ENCODE assay signal across 16 cellular contexts in the genomic region with DNA sequence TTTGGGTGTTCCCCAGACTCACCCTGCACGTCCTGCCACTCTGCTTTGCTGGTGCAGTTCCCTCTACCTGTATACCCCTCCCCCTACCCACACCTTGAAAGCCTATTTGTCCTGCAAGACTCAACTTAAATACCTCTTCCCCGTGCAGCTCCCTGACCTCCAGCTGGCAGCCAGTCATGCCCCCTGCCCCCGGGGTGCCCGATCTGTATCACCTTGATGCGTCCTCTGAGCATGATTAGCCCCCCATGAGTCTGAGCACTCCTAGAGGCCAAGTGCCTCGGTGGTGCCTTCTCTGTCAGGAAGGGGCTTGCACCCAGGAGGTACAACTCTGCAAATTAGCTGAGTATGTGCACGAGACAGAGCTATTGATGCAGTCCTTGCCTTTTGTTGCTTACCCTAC.
DNase-seq lines count a peak whose midpoint lies in the region; ATAC-seq, FAIRE-seq and TF ChIP-seq lines count a peak whose summit lies in the region.
"Had no signal": no experiment of that assay in that cellular context is flagged by ENCODE, and none has a peak within 500 bp of the region (broad histone marks: within the 10 kb centered on the region; RNA-seq: fewer than 3 reads in every experiment).

No MANE protein-coding gene starts in this region.

- H3K27me3 Mint-ChIP-seq in natural killer cell treated with Interleukin-12 subunit alpha and Interleukin-12 subunit beta and Interleukin-15 and Interleukin-18, amount 100 ng/mL, for 72 hours: no peaks in the 10 kb centered on the region
- no peaks in the 10 kb centered on the region for H3K27me3 Mint-ChIP-seq in natural killer cell (ENCODE audit: low read depth in 2 of 2)

- no peak overlapping the region for H3K27ac Mint-ChIP-seq in natural killer cell treated with Interleukin-12 subunit alpha and Interleukin-12 subunit beta and Interleukin-15 and Interleukin-18, amount 100 ng/mL, for 72 hours
- H3K27ac Mint-ChIP-seq in natural killer cell: no peak overlapping the region
- H3K27ac Mint-ChIP-seq: HFFc6 had no signal

- 88 to 89% methylated on average over 7 of the region's 7 CpGs for WGBS in heart right ventricle, 2 donors
- 88% methylated on average over 7 of the region's 7 CpGs for WGBS in esophagus muscularis mucosa

- H3K27me3 ChIP-seq in heart right ventricle: no peaks in the 10 kb centered on the region
- H3K27me3 ChIP-seq in esophagus muscularis mucosa: no peaks in the 10 kb centered on the region

- H3K27ac ChIP-seq in heart right ventricle (no peak overlapping the region), kidney (ENCODE audit: low read depth in 2 of 2, low read length in 2 of 2) (no peak overlapping the region), esophagus muscularis mucosa (replicated peaks in 1 of 4) (no peak overlapping the region)
- H3K27ac ChIP-seq: BLaER1 treated with 17β-estradiol and CSF1 and Interleukin-3, amounts not matched to agents 10 nM and 100 nM had no signal

- no peak overlapping the region for H3K4me3 ChIP-seq in heart right ventricle
- no peak overlapping the region for H3K4me3 ChIP-seq in kidney (ENCODE audit: low read length in 2 of 2)
- no peak overlapping the region for H3K4me3 ChIP-seq in esophagus muscularis mucosa
- H3K4me3 ChIP-seq: BLaER1 treated with 17β-estradiol and CSF1 and Interleukin-3, amounts not matched to agents 10 nM and 100 nM; HAP-1 had no signal

- peaks cover 0 to 85% (median 15%) of the 10 kb centered on the region in 9 donors for H3K36me3 ChIP-seq in heart right ventricle
- H3K36me3 ChIP-seq in kidney (ENCODE audit: control insufficient read depth in 1 of 2, insufficient read depth in 2 of 2, low read length in 2 of 2): no peaks in the 10 kb centered on the region
- peaks cover 9 to 84% (median 74%) of the 10 kb centered on the region in 4 donors for H3K36me3 ChIP-seq in esophagus muscularis mucosa
- H3K36me3 ChIP-seq: BLaER1 treated with 17β-estradiol and CSF1 and Interleukin-3, amounts not matched to agents 10 nM and 100 nM; HAP-1 had no signal

- no peak overlapping the region for H3K9ac ChIP-seq in kidney (ENCODE audit: low read length in 2 of 2)
- H3K9ac ChIP-seq: BLaER1 treated with 17β-estradiol and CSF1 and Interleukin-3, amounts not matched to agents 10 nM and 100 nM had no signal

- H3K36me3 Mint-ChIP-seq in natural killer cell treated with Interleukin-12 subunit alpha and Interleukin-12 subunit beta and Interleukin-15 and Interleukin-18, amount 100 ng/mL, for 72 hours: no peaks in the 10 kb centered on the region
- H3K36me3 Mint-ChIP-seq in natural killer cell: no peaks in the 10 kb centered on the region

- no peak for TF ChIP-seq CTCF in heart right ventricle (IDR thresholded peaks at IDR 0.05)
- TF ChIP-seq CTCF in natural killer cell (IDR thresholded peaks at IDR 0.05): no peak
- no peak for TF ChIP-seq CTCF in kidney (IDR thresholded peaks at IDR 0.05; ENCODE audit: borderline replicate concordance, extremely low read depth, insufficient read depth)
- TF ChIP-seq CTCF in esophagus muscularis mucosa (IDR thresholded peaks at IDR 0.05): no peak

- DNase-seq in Right ventricle myocardium inferior (ENCODE audit: missing footprints): peak; percentile 65
- no peak for DNase-seq in heart right ventricle
- peak; percentile 35 for DNase-seq in natural killer cell treated with Interleukin-12 subunit alpha and Interleukin-12 subunit beta and Interleukin-15 and Interleukin-18, amount 100 ng/mL, for 72 hours (ENCODE audit: low spot score)
- DNase-seq in natural killer cell: no peak
- peak; percentile 44 for DNase-seq in kidney
- no peak for DNase-seq in esophagus muscularis mucosa (ENCODE audit: extremely low spot score)
- DNase-seq in NCI-H1092 treated with DMSO at 0.1 percent for 48 hours (lab: John Stamatoyannopoulos, UW): no peak
- DNase-seq: ACHN; CD4-positive, CD25-positive, alpha-beta regulatory T cell; DMS53; GF-D8; HFFc6 had no signal

- intact Hi-C loops in Right ventricle myocardium inferior (cut with DNase I) (no loop called here), heart right ventricle (cut with DNase I) (loop anchor here in 2 of 10 donors (2.0 to 10.0 kb wide), 2 partner anchors 243 to 249 kb away; a partner anchor contains a TSS), natural killer cell (cut with micrococcal nuclease) (no loop called here), kidney (cut with DNase I) (loop anchor here (10.0 kb wide), 1 partner anchor 243 kb away; a partner anchor contains a TSS), esophagus muscularis mucosa (cut with DNase I) (no loop called here)

- H3K9me3 ChIP-seq in heart right ventricle (no peaks in the 10 kb centered on the region), kidney (ENCODE audit: control insufficient read depth in 1 of 2, low read length in 2 of 2) (no peaks in the 10 kb centered on the region), esophagus muscularis mucosa (no peaks in the 10 kb centered on the region)
- H3K9me3 ChIP-seq: BLaER1 treated with 17β-estradiol and CSF1 and Interleukin-3, amounts not matched to agents 10 nM and 100 nM; HAP-1 had no signal

- TF ChIP-seq POLR2A in esophagus muscularis mucosa (IDR thresholded peaks at IDR 0.05; ENCODE audit: low read depth): no peak

- ATAC-seq in Right ventricle myocardium inferior: no peak
- ATAC-seq in heart right ventricle: no peak
- ATAC-seq in natural killer cell treated with Interleukin-12 subunit alpha and Interleukin-12 subunit beta and Interleukin-15 and Interleukin-18, amount 100 ng/mL, for 72 hours: no peak
- ATAC-seq in natural killer cell: no peak

- no peak for FAIRE-seq in kidney (lab: Jason Lieb, UNC)
- FAIRE-seq: H1, HTR-8/SVneo had no signal

- H3K4me1 Mint-ChIP-seq in natural killer cell treated with Interleukin-12 subunit alpha and Interleukin-12 subunit beta and Interleukin-15 and Interleukin-18, amount 100 ng/mL, for 72 hours (ENCODE audit: low read depth in 2 of 2): peaks cover 4 to 7% of the 10 kb centered on the region in 2 donors
- H3K4me1 Mint-ChIP-seq in natural killer cell: peaks cover 0 to 11% of the 10 kb centered on the region in 2 donors

- H3K9me3 Mint-ChIP-seq in natural killer cell treated with Interleukin-12 subunit alpha and Interleukin-12 subunit beta and Interleukin-15 and Interleukin-18, amount 100 ng/mL, for 72 hours: no peaks in the 10 kb centered on the region
- no peaks in the 10 kb centered on the region for H3K9me3 Mint-ChIP-seq in natural killer cell
- H3K9me3 Mint-ChIP-seq: CD4-positive, CD25-positive, alpha-beta regulatory T cell; HFFc6 had no signal

- H3K4me1 ChIP-seq in heart right ventricle: peaks cover 0 to 40% (median 14%) of the 10 kb centered on the region in 9 donors
- H3K4me1 ChIP-seq in kidney (ENCODE audit: control insufficient read depth in 1 of 2, insufficient read depth in 1 of 2, low read depth in 1 of 2, low read length in 2 of 2): peaks cover 0 to 2% of the 10 kb centered on the region in 2 donors
- H3K4me1 ChIP-seq in esophagus muscularis mucosa: peaks cover 0 to 22% (median 12%) of the 10 kb centered on the region in 4 donors
- H3K4me1 ChIP-seq: HAP-1 had no signal

- H3K4me3 Mint-ChIP-seq in natural killer cell treated with Interleukin-12 subunit alpha and Interleukin-12 subunit beta and Interleukin-15 and Interleukin-18, amount 100 ng/mL, for 72 hours: no peak overlapping the region
- H3K4me3 Mint-ChIP-seq in natural killer cell: no peak overlapping the region
- H3K4me3 Mint-ChIP-seq: CD4-positive, CD25-positive, alpha-beta regulatory T cell; HFFc6 had no signal

- no peak for TF ChIP-seq EP300 in esophagus muscularis mucosa (IDR thresholded peaks at IDR 0.05)

Comparison
In these comparisons a context has a peak if more than half of its experiments do, and no peak if none do; other contexts are left out.
1. DNase-seq: peak in Right ventricle myocardium inferior (single experiment), natural killer cell treated with Interleukin-12 subunit alpha and Interleukin-12 subunit beta and Interleukin-15 and Interleukin-18, amount 100 ng/mL, for 72 hours (single experiment) and kidney (single experiment); none in heart right ventricle (0 of 2), natural killer cell (single experiment), esophagus muscularis mucosa (single experiment) and NCI-H1092 treated with DMSO at 0.1 percent for 48 hours (single experiment).